ENCODE assay signal across 17 cellular contexts in the genomic region with DNA sequence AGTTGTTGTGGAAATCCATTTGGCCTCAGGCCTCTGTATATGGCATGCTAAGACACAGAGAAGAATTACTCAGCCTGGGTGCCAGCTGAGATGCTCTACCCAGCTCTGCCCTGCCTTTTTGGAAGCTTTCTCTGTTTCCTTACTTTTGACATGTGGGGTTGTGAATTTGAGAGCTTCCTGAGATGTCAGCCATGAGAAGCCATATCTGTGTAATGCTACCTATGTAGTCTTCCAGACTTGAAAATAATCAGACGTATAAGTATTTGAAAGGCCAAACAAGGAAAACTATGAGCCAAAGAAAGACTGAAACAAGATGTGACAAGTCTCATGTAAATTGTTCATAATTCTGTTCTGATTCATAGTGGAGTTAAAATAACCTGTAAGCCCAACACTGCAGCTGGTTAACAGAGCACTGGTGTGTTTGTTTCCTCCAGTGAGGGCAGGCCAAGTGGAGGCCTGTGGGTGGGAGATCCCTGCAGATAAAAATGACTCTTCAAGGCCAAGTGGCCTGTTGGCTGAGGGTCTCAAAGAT.
DNase-seq lines count a peak whose midpoint lies in the region; ATAC-seq and TF ChIP-seq lines count a peak whose summit lies in the region.
"Had no signal": no experiment of that assay in that cellular context is flagged by ENCODE, and none has a peak within 500 bp of the region (broad histone marks: within the 10 kb centered on the region; RNA-seq: fewer than 3 reads in every experiment).

No MANE protein-coding gene starts in this region.

- no peaks in the 10 kb centered on the region for H3K9me3 ChIP-seq in right atrium auricular region
- no peaks in the 10 kb centered on the region for H3K9me3 ChIP-seq in esophagus (ENCODE audit: control insufficient read depth in 2 of 2, insufficient read depth in 1 of 2, low read depth in 1 of 2, low read length in 1 of 2)
- H3K9me3 ChIP-seq in muscle layer of colon (ENCODE audit: low read length): no peaks in the 10 kb centered on the region
- H3K9me3 ChIP-seq in transverse colon: no peaks in the 10 kb centered on the region
- H3K9me3 ChIP-seq: lower lobe of right lung, prostate gland had no signal

- TF ChIP-seq POLR2A in transverse colon (IDR thresholded peaks at IDR 0.05): no peak

- no peaks in the 10 kb centered on the region for H3K36me3 ChIP-seq in right atrium auricular region
- H3K36me3 ChIP-seq in esophagus (ENCODE audit: control insufficient read depth in 2 of 2, insufficient read depth in 2 of 2, low read length in 1 of 2): no peaks in the 10 kb centered on the region
- no peaks in the 10 kb centered on the region for H3K36me3 ChIP-seq in muscle layer of colon (ENCODE audit: insufficient read depth, low read length)
- no peaks in the 10 kb centered on the region for H3K36me3 ChIP-seq in transverse colon
- H3K36me3 ChIP-seq: lower lobe of right lung, prostate gland had no signal

- in situ Hi-C loops in transverse colon (cut with MboI; ENCODE audit: low pct_ligation_motif_present in 1 of 4, low pct_unique_long_range_greater_than_20kb in 1 of 4, low sequenced_read_pairs in 3 of 4): no loop called here

- intact Hi-C loops in Right ventricle myocardium inferior (cut with DNase I) (loop anchor here (5.0 kb wide), 1 partner anchor 63 kb away; no protein-coding TSS in a partner anchor), transverse colon (cut with DNase I; ENCODE audit: low total_unique reads) (no loop called here)

- no peaks in the 10 kb centered on the region for H3K27me3 ChIP-seq in right atrium auricular region
- no peaks in the 10 kb centered on the region for H3K27me3 ChIP-seq in esophagus (ENCODE audit: control insufficient read depth in 1 of 2, insufficient read depth in 2 of 2, low read length in 2 of 2)
- H3K27me3 ChIP-seq in muscle layer of colon (ENCODE audit: control insufficient read depth in 1 of 2, insufficient read depth in 2 of 2, low read length in 2 of 2): no peaks in the 10 kb centered on the region
- no peaks in the 10 kb centered on the region for H3K27me3 ChIP-seq in transverse colon

- ATAC-seq in Right ventricle myocardium inferior: peak; percentile 41
- no peak for ATAC-seq in HG03439 (IDR thresholded peaks at IDR 0.05; ENCODE audit: unreplicated experiment)
- ATAC-seq in GM19467 (IDR thresholded peaks at IDR 0.05; ENCODE audit: unreplicated experiment): no peak
- ATAC-seq: lower lobe of right lung had no signal

- DNase-seq in Right ventricle myocardium inferior (ENCODE audit: missing footprints) (no peak), right atrium auricular region (ENCODE audit: low spot score) (no peak), transverse colon (no peak), AG08396 (ENCODE audit: low spot score) (no peak)
- DNase-seq: activated CD4-positive, CD25-positive, alpha-beta regulatory T cell; activated effector memory CD4-positive, alpha-beta T cell treated with Interleukin-2 at 50 U/mL for 16 hours; amygdala; lower lobe of right lung; NCI-H1436; nephron progenitor cell; stimulated activated naive CD4-positive, alpha-beta T cell; T-helper 2 cell had no signal

- no peak for TF ChIP-seq EP300 in transverse colon (IDR thresholded peaks at IDR 0.05; ENCODE audit: low read depth)

- TF ChIP-seq CTCF in right atrium auricular region (IDR thresholded peaks at IDR 0.05) (no peak), transverse colon (IDR thresholded peaks at IDR 0.05) (no peak)

- H3K4me3 ChIP-seq in right atrium auricular region (no peak overlapping the region), esophagus (ENCODE audit: low read depth in 1 of 2, low read length in 2 of 2) (no peak overlapping the region), muscle layer of colon (ENCODE audit: low read depth in 1 of 2, low read length in 2 of 2) (no peak overlapping the region), transverse colon (no peak overlapping the region)
- H3K4me3 ChIP-seq: lower lobe of right lung, prostate gland had no signal

- H3K27ac ChIP-seq in right atrium auricular region: no peak overlapping the region
- peak overlapping the region; percentile 75 to 90 for H3K27ac ChIP-seq in esophagus (ENCODE audit: low read depth in 2 of 2, low read length in 1 of 2)
- peak overlapping the region; percentile 40 for H3K27ac ChIP-seq in muscle layer of colon (ENCODE audit: low read depth, low read length)
- H3K27ac ChIP-seq in transverse colon: peak overlapping the region; percentile 53 to 64 (median 59)
- H3K27ac ChIP-seq: lower lobe of right lung had no signal

- H3K9ac ChIP-seq in muscle layer of colon (ENCODE audit: low read length): no peak overlapping the region

- 37 to 52% methylated on average over 1 of the region's 1 CpG for WGBS in esophagus, 2 donors
- WGBS in transverse colon (ENCODE audit: low coverage in 1 of 2), 2 donors: 40 to 72% methylated on average over 1 of the region's 1 CpG

- peaks cover 0 to 20% of the 10 kb centered on the region in 2 donors for H3K4me1 ChIP-seq in right atrium auricular region
- peaks cover 0 to 5% of the 10 kb centered on the region in 2 donors for H3K4me1 ChIP-seq in esophagus (ENCODE audit: control insufficient read depth in 2 of 2, insufficient read depth in 2 of 2, low read length in 1 of 2)
- peaks cover 71% of the 10 kb centered on the region for H3K4me1 ChIP-seq in muscle layer of colon (ENCODE audit: insufficient read depth, low read length)
- peaks cover 3 to 29% (median 6%) of the 10 kb centered on the region in 4 donors for H3K4me1 ChIP-seq in transverse colon
- H3K4me1 ChIP-seq: lower lobe of right lung, prostate gland had no signal

Comparison
In these comparisons a context has a peak if more than half of its experiments do, and no peak if none do; other contexts are left out.
1. H3K27ac ChIP-seq: peak in esophagus (2 of 2), muscle layer of colon (single experiment) and transverse colon (4 of 4); none in right atrium auricular region (0 of 2).